ENCODE assay signal across 26 cellular contexts in the genomic region with DNA sequence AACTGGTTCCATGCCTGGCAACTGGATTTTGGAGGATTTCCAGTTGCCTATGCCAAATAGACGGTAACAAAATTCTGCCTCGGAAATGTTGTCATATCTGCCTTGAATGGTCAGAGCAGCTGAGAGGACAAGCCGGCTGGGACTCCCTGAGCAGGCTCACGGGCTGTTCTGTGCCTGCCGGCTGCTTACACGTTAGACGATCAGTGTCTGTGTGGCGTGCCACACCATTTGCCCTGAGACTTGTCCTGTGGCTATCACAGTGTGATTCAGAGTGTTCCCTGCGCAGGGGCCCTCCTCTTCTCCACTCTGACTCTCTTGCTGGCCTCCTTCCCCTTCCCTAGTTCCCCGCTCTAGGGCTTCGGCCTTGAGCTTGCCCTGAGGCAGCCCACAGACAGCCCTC.
"Had no signal": no experiment of that assay in that cellular context is flagged by ENCODE, and none has a peak within 500 bp of the region (broad histone marks: within the 10 kb centered on the region; RNA-seq: fewer than 3 reads in every experiment).

No MANE protein-coding gene starts in this region.

- H3K36me3 Mint-ChIP-seq: immature natural killer cell; naive B cell; natural killer cell treated with Interleukin-12 subunit alpha and Interleukin-12 subunit beta and Interleukin-15 and Interleukin-18, amount 100 ng/mL, for 72 hours; stimulated activated naive B cell treated with anti-CD40 and anti-IgM and Interleukin-4, amounts not matched to agents 10 μg/mL and 1 μg/mL and 100 μg/mL, for 72 hours; type B pancreatic cell had no signal

- H3K9me3 Mint-ChIP-seq: immature natural killer cell; natural killer cell treated with Interleukin-12 subunit alpha and Interleukin-12 subunit beta and Interleukin-15 and Interleukin-18, amount 100 ng/mL, for 72 hours; stimulated activated naive B cell treated with anti-CD40 and anti-IgM and Interleukin-4, amounts not matched to agents 10 μg/mL and 1 μg/mL and 100 μg/mL, for 72 hours; type B pancreatic cell had no signal

- H3K27ac ChIP-seq: left lung, lower lobe of right lung, ovary, right atrium auricular region, right lobe of liver, skin epidermis, tibial nerve had no signal

- DNase-seq: hypothalamus; immature natural killer cell; kidney; left colon; left lung; lower lobe of right lung; mammary epithelial cell; mesenchymal stem cell; naive B cell; right lobe of liver; stimulated activated CD4-positive, alpha-beta T cell treated with anti-CD3 and anti-CD28 coated beads, Interleukin-12 subunit alpha, Interleukin-12 subunit beta, amount 100 ng/mL, for 4 hours; stimulated activated CD4-positive, alpha-beta T cell treated with anti-CD3 and anti-CD28 coated beads, Interleukin-15, amount 100 ng/mL, for 24 hours; stimulated activated CD4-positive, alpha-beta T cell treated with anti-CD3 and anti-CD28 coated beads, Interleukin-2, amount 100 ng/mL, for 24 hours; stimulated activated CD4-positive, alpha-beta T cell treated with anti-CD3 and anti-CD28 coated beads, Interleukin-4, amount 100 ng/mL, for 1 hour; stimulated activated naive B cell treated with anti-CD40 and anti-IgM and Interleukin-4, amounts not matched to agents 10 μg/mL and 1 μg/mL and 100 μg/mL, for 72 hours; stimulated activated naive CD8-positive, alpha-beta T cell treated with anti-CD3 and anti-CD28 coated beads, Interleukin-15, Interleukin-2, amounts not matched to agents 100 U/mL and 50 U/mL, for 24 hours; stomach; uterus had no signal

- H3K9me3 ChIP-seq: left lung, lower lobe of right lung, ovary, right atrium auricular region, right lobe of liver, stomach, thoracic aorta, tibial nerve, uterus had no signal

- H3K4me3 ChIP-seq: left lung, lower lobe of right lung, ovary, right atrium auricular region, right lobe of liver, skin epidermis, stomach, thoracic aorta, tibial nerve, uterus had no signal

- H3K4me1 Mint-ChIP-seq: immature natural killer cell; naive B cell; stimulated activated naive B cell treated with anti-CD40 and anti-IgM and Interleukin-4, amounts not matched to agents 10 μg/mL and 1 μg/mL and 100 μg/mL, for 72 hours had no signal

- H3K27ac Mint-ChIP-seq: immature natural killer cell; naive B cell; natural killer cell treated with Interleukin-12 subunit alpha and Interleukin-12 subunit beta and Interleukin-15 and Interleukin-18, amount 100 ng/mL, for 72 hours; progenitor cell of endocrine pancreas; stimulated activated naive B cell treated with anti-CD40 and anti-IgM and Interleukin-4, amounts not matched to agents 10 μg/mL and 1 μg/mL and 100 μg/mL, for 72 hours; type B pancreatic cell had no signal

- H3K4me1 ChIP-seq: left lung, lower lobe of right lung, right lobe of liver had no signal

- ATAC-seq: left colon; left lung; lower lobe of right lung; natural killer cell treated with Interleukin-12 subunit alpha and Interleukin-12 subunit beta and Interleukin-15 and Interleukin-18, amount 100 ng/mL, for 72 hours; right lobe of liver; stimulated activated naive B cell treated with anti-CD40 and anti-IgM and Interleukin-4, amounts not matched to agents 10 μg/mL and 1 μg/mL and 100 μg/mL, for 72 hours; stimulated activated naive CD8-positive, alpha-beta T cell treated with anti-CD3 and anti-CD28 coated beads, Interleukin-15, Interleukin-2, amounts not matched to agents 100 U/mL and 50 U/mL, for 24 hours had no signal

- H3K36me3 ChIP-seq: left lung, lower lobe of right lung, ovary, right atrium auricular region, right lobe of liver, stomach, thoracic aorta, tibial nerve, uterus had no signal

- H3K27me3 ChIP-seq: left lung, ovary, right atrium auricular region, right lobe of liver, stomach, tibial nerve, uterus had no signal

- H3K4me3 Mint-ChIP-seq: immature natural killer cell; naive B cell; natural killer cell treated with Interleukin-12 subunit alpha and Interleukin-12 subunit beta and Interleukin-15 and Interleukin-18, amount 100 ng/mL, for 72 hours; stimulated activated naive B cell treated with anti-CD40 and anti-IgM and Interleukin-4, amounts not matched to agents 10 μg/mL and 1 μg/mL and 100 μg/mL, for 72 hours; type B pancreatic cell had no signal
